1 cellular context compared by ENCODE assay signal in genomic region chr6:12160350-12160749, GRCh38.
TF ChIP-seq lines count a peak whose summit lies in the region.

No MANE protein-coding gene starts in this region.

TF ChIP-seq in GM12878, 131 proteins besides CTCF, POLR2A, EP300 and RAD21 (continued from another document):
- no peak for TF ChIP-seq CUX1 (IDR thresholded peaks at IDR 0.05; ENCODE audit: insufficient replicate concordance, low read depth, low read length)
- TF ChIP-seq ZNF274 (IDR thresholded peaks at IDR 0.05; ENCODE audit: insufficient read depth, insufficient read length), result no peak
- no peak for TF ChIP-seq ZNF622 (IDR thresholded peaks at IDR 0.05)
- no peak for TF ChIP-seq ZBTB4 (CRISPR knock-in tag; IDR thresholded peaks at IDR 0.05)
- no peak for TF ChIP-seq SREBF1 (IDR thresholded peaks at IDR 0.05; ENCODE audit: low read length)
